In the genomic region with DNA sequence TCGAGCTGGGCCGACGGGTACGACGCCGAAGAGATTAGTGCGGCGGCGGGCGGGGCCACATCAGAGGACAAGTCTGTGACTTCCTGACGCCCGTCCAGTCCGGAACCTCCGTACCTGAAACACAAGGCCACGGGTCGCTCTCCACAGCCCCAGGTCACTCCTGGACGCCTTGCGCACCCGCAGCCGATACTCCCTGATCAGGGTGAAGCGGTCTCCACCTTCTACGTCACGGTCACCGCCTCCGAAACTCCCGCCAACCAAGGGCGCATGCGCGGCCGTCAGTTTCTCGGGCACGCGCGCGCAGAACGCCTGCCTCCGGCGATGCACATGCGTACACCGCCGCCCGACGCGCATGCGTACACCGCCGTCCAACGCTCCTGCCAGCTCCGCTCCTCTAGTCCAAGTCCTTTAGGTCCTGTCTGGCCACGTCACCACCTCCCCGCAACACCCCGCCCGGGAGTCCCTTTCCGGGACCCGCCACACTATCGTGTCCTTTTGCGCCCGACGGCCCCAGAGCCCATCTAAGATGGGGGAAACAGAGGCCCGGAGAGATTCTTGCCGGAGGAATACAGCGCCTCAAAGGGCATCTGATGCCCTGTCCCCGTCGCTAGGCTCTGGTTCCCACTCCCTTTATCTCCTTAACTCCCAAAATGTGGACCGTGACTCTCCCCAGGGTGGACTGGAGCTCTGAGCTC, we compare ENCODE assay signal across 8 cellular contexts. TPM values are rescaled to one million over a fixed set of nuclear protein-coding genes. Genes with fewer than 3 reads are reported as not detected.
DNase-seq lines count a peak whose midpoint lies in the region; ATAC-seq, FAIRE-seq and TF ChIP-seq lines count a peak whose summit lies in the region.

A gene with protein sequence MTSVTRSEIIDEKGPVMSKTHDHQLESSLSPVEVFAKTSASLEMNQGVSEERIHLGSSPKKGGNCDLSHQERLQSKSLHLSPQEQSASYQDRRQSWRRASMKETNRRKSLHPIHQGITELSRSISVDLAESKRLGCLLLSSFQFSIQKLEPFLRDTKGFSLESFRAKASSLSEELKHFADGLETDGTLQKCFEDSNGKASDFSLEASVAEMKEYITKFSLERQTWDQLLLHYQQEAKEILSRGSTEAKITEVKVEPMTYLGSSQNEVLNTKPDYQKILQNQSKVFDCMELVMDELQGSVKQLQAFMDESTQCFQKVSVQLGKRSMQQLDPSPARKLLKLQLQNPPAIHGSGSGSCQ (minus strand): TSS at position 216 of the 695 bp plus-strand sequence. CDS start 2,305 bp downstream, outside the sequence.

- ATAC-seq in HG03432 (IDR thresholded peaks at IDR 0.05; ENCODE audit: unreplicated experiment): peak; percentile 89

- no peak for FAIRE-seq in kidney (lab: Jason Lieb, UNC)

- intact Hi-C loops in kidney (cut with DNase I): no loop called here

- H3K9ac ChIP-seq in kidney (ENCODE audit: low read length in 2 of 2): peak within 1 kb of the TSS; percentile 97 to 99

- peak within 1 kb of the TSS; percentile 93 to 94 for H3K4me3 ChIP-seq in kidney (ENCODE audit: low read length in 2 of 2)

- H3K4me1 ChIP-seq in kidney (ENCODE audit: control insufficient read depth in 1 of 2, insufficient read depth in 1 of 2, low read depth in 1 of 2, low read length in 2 of 2): peaks cover 3 to 4% of the 10 kb centered on the region in 2 donors

- DNase-seq in Ammon's horn (ENCODE audit: low spot score): peak; percentile 94
- peak; percentile 88 for DNase-seq in NCI-H510A (lab: John Stamatoyannopoulos, UW)
- peak; percentile 98 for DNase-seq in activated CD4-positive, alpha-beta T cell treated with anti-CD3 and anti-CD28 coated beads for 1 hour
- DNase-seq in cerebellum (ENCODE audit: low spot score): peak; percentile 96
- DNase-seq in kidney: peak; percentile 100
- peak; percentile 96 to 99 for DNase-seq in stimulated activated CD4-positive, alpha-beta T cell treated with anti-CD3 and anti-CD28 coated beads, Interleukin-15, amount 100 ng/mL, for 1 hour (ENCODE audit: low read depth in 1 of 2, low spot score in 1 of 2)

- no peak for TF ChIP-seq CTCF in kidney (IDR thresholded peaks at IDR 0.05; ENCODE audit: borderline replicate concordance, extremely low read depth, insufficient read depth)

- peak; percentile 75 for TF ChIP-seq POLR2A in GM19193 (IDR thresholded peaks at IDR 0.05; ENCODE audit: extremely low read depth, insufficient read depth, insufficient read length)

- no peaks in the 10 kb centered on the region for H3K9me3 ChIP-seq in kidney (ENCODE audit: control insufficient read depth in 1 of 2, low read length in 2 of 2)

- peak within 1 kb of the TSS; percentile 98 for H3K27ac ChIP-seq in kidney (ENCODE audit: low read depth in 2 of 2, low read length in 2 of 2)

- H3K36me3 ChIP-seq in kidney (ENCODE audit: control insufficient read depth in 1 of 2, insufficient read depth in 2 of 2, low read length in 2 of 2): no peaks in the 10 kb centered on the region

RNA-seq across cellular contexts. Expression of the gene that starts here (rescaled TPM):
- total RNA-seq in cerebellum (10.2 TPM), kidney (8.3 TPM)
- 6.0 TPM for polyA plus RNA-seq in kidney (ENCODE audit: insufficient read depth, low read depth, low replicate concordance)

Comparison
In these comparisons a context has a peak if more than half of its experiments do, and no peak if none do; other contexts are left out.
1. Peak in every context shown above with its lines: DNase-seq, ATAC-seq, H3K4me3 ChIP-seq and H3K27ac ChIP-seq.